Comparison of ENCODE assay signal across 11 cellular contexts in genomic region chr2:80288576-80288975, GRCh38. TPM values are rescaled to one million over a fixed set of nuclear protein-coding genes. Genes with fewer than 3 reads are reported as not detected.
DNase-seq lines count a peak whose midpoint lies in the region; ATAC-seq, FAIRE-seq and TF ChIP-seq lines count a peak whose summit lies in the region.
"Had no signal": no experiment of that assay in that cellular context is flagged by ENCODE, and none has a peak within 500 bp of the region (broad histone marks: within the 10 kb centered on the region; RNA-seq: fewer than 3 reads in every experiment).

No MANE protein-coding gene starts in this region.

- no peak for FAIRE-seq in HepG2 (lab: Jason Lieb, UNC)

- ATAC-seq in HepG2, result peak; percentile 54; the same call in 1 of the 3 replicates
- peak; percentile 54 for ATAC-seq in upper lobe of right lung

- DNase-seq in MCF 10A (ENCODE audit: unreplicated experiment) (peak; percentile 8), mammary epithelial cell (no peak), caudate nucleus (lab: John Stamatoyannopoulos, UW) (peak in 47 of 61 donors; percentile 15 to 78 (median 51)), HepG2 (ENCODE audit: low spot score) (no peak), upper lobe of right lung (no peak), COLO829 (ENCODE audit: low spot score) (no peak), T1000 (lab: John Stamatoyannopoulos, UW) (no peak)
- DNase-seq in activated CD4-positive, alpha-beta memory T cell treated with anti-CD3 and anti-CD28 coated beads, Interleukin-2, amount 10 ng/mL, durations not matched to agents 7 days and 5 days, result no peak
- DNase-seq: activated CD4-positive, alpha-beta T cell treated with anti-CD3 and anti-CD28 coated beads, Interleukin-2, amount 50 U/mL, for 4 hours had no signal

- TF ChIP-seq RAD21 in HepG2 (CRISPR knock-in tag; IDR thresholded peaks at IDR 0.05), result no peak

- in situ Hi-C loops in mammary epithelial cell (cut with MboI; ENCODE audit: low sequenced_read_pairs in 2 of 2) (no loop called here), HepG2 (cut with HindIII; ENCODE audit: extremely low pct_ligation_motif_present, low pct_unique_long_range_greater_than_20kb) (no loop called here)

- no peak overlapping the region for H3K27ac Mint-ChIP-seq in MCF 10A (ENCODE audit: low read depth, unreplicated experiment)
- no peak overlapping the region for H3K27ac Mint-ChIP-seq in activated CD4-positive, alpha-beta memory T cell treated with anti-CD3 and anti-CD28 coated beads, Interleukin-2, amount 10 ng/mL, durations not matched to agents 7 days and 5 days
- H3K27ac Mint-ChIP-seq: activated naive CD8-positive, alpha-beta T cell had no signal

- no peaks in the 10 kb centered on the region for H3K9me3 Mint-ChIP-seq in MCF 10A (ENCODE audit: unreplicated experiment)
- H3K9me3 Mint-ChIP-seq in activated CD4-positive, alpha-beta memory T cell treated with anti-CD3 and anti-CD28 coated beads, Interleukin-2, amount 10 ng/mL, durations not matched to agents 7 days and 5 days, result peaks cover 10% of the 10 kb centered on the region

- H2AFZ ChIP-seq in mammary epithelial cell (ENCODE audit: low read depth, low read length) (no peak overlapping the region), HepG2 (ENCODE audit: low read length) (no peak overlapping the region)

- H4K20me1 ChIP-seq in mammary epithelial cell (ENCODE audit: insufficient read depth, low read length) (no peaks in the 10 kb centered on the region), HepG2 (ENCODE audit: insufficient read depth, low read length) (no peaks in the 10 kb centered on the region)

- WGBS in mammary epithelial cell (ENCODE audit: low coverage, missing lambda C conversion rate), result 36% methylated on average over 5 of the region's 5 CpGs
- 30% methylated on average over 5 of the region's 5 CpGs for WGBS in HepG2 (ENCODE audit: low lambda C conversion rate)

- no peak overlapping the region for H3K4me3 Mint-ChIP-seq in MCF 10A (ENCODE audit: unreplicated experiment)
- no peak overlapping the region for H3K4me3 Mint-ChIP-seq in activated CD4-positive, alpha-beta memory T cell treated with anti-CD3 and anti-CD28 coated beads, Interleukin-2, amount 10 ng/mL, durations not matched to agents 7 days and 5 days
- H3K4me3 Mint-ChIP-seq: activated naive CD8-positive, alpha-beta T cell had no signal

- H3K9ac ChIP-seq in mammary epithelial cell (ENCODE audit: insufficient read depth, low read length) (no peak overlapping the region), HepG2 (ENCODE audit: insufficient read depth, low read depth, low read length) (no peak overlapping the region)

- H3K27me3 Mint-ChIP-seq in MCF 10A (ENCODE audit: insufficient read depth, unreplicated experiment), result no peaks in the 10 kb centered on the region
- no peaks in the 10 kb centered on the region for H3K27me3 Mint-ChIP-seq in activated CD4-positive, alpha-beta memory T cell treated with anti-CD3 and anti-CD28 coated beads, Interleukin-2, amount 10 ng/mL, durations not matched to agents 7 days and 5 days

- H3K4me3 ChIP-seq in mammary epithelial cell (replicated peaks in 1 of 3; ENCODE audit: insufficient read depth in 1 of 3, low read depth in 2 of 3, low read length in 3 of 3) (no peak overlapping the region), HepG2 (replicated peaks in 1 of 3; ENCODE audit: insufficient read depth in 1 of 3, low read depth in 2 of 3, low read length in 3 of 3) (no peak overlapping the region), upper lobe of right lung (no peak overlapping the region)
- H3K4me3 ChIP-seq: skin epidermis had no signal

- H3K4me2 ChIP-seq in mammary epithelial cell (ENCODE audit: insufficient read depth, low read depth, low read length) (no peak overlapping the region), HepG2 (ENCODE audit: low read depth, low read length) (no peak overlapping the region)

- H3K36me3 ChIP-seq in mammary epithelial cell (ENCODE audit: insufficient read depth, low read length) (no peaks in the 10 kb centered on the region), HepG2 (replicated peaks in 1 of 2; ENCODE audit: control insufficient read depth in 1 of 2, insufficient read depth in 2 of 2, low read length in 2 of 2) (no peaks in the 10 kb centered on the region), upper lobe of right lung (no peaks in the 10 kb centered on the region)

- CTCF ChIA-PET in MCF 10A (lab: Yijun Ruan, JAX), result interaction anchor here (0.6 to 0.7 kb wide), 3 partner anchors 19 to 1934 kb away, joined by 3 read pairs; no protein-coding TSS in a partner anchor
- CTCF ChIA-PET in mammary epithelial cell (lab: Charles Lee; ENCODE audit: low non-redundant PET), result interaction anchor here (0.7 kb wide), 1 partner anchor 1427 kb away, joined by 3 read pairs; no protein-coding TSS in a partner anchor
- CTCF ChIA-PET in HepG2 (lab: Yijun Ruan, JAX; ENCODE audit: low intra/inter-chr PET ratio, low total read pairs), result no interaction called here
- CTCF ChIA-PET in activated CD4-positive, alpha-beta memory T cell treated with anti-CD3 and anti-CD28 coated beads, Interleukin-2, amount 10 ng/mL, durations not matched to agents 7 days and 5 days (lab: Charles Lee), result no interaction called here

- no peak for TF ChIP-seq POLR2A in HepG2 (IDR thresholded peaks at IDR 0.05; ENCODE audit: insufficient read depth in 1 of 2, low read depth in 2 of 2, low read length in 2 of 2)

- H3K27me3 ChIP-seq in mammary epithelial cell (ENCODE audit: insufficient read depth, low read length), result no peaks in the 10 kb centered on the region
- H3K27me3 ChIP-seq in HepG2 (ENCODE audit: control insufficient read depth in 1 of 2, insufficient read depth in 2 of 2, low read length in 2 of 2), result no peaks in the 10 kb centered on the region
- H3K27me3 ChIP-seq in upper lobe of right lung, result no peaks in the 10 kb centered on the region

- TF ChIP-seq CTCF in MCF 10A (IDR thresholded peaks at IDR 0.05; ENCODE audit: unreplicated experiment) (no peak), mammary epithelial cell (conservative IDR thresholded peaks at IDR 0.05 in 1 of 2, IDR thresholded peaks at IDR 0.05 in 1 of 2; ENCODE audit: extremely low read depth in 1 of 2, insufficient read depth in 1 of 2, low read depth in 1 of 2, low read length in 2 of 2) (no peak), HepG2 (CRISPR knock-in tag; IDR thresholded peaks at IDR 0.05) (no peak), upper lobe of right lung (IDR thresholded peaks at IDR 0.05) (no peak)

- peaks cover 27% of the 10 kb centered on the region for H3K9me3 ChIP-seq in mammary epithelial cell (replicated peaks; ENCODE audit: insufficient read depth, low read length)
- no peaks in the 10 kb centered on the region for H3K9me3 ChIP-seq in HepG2 (ENCODE audit: low read length)
- no peaks in the 10 kb centered on the region for H3K9me3 ChIP-seq in upper lobe of right lung

- H3K79me2 ChIP-seq in mammary epithelial cell (ENCODE audit: insufficient read depth, low read length), result no peaks in the 10 kb centered on the region
- H3K79me2 ChIP-seq in HepG2 (ENCODE audit: insufficient read depth, low read length), result no peaks in the 10 kb centered on the region

- POLR2A ChIA-PET in MCF 10A (lab: Yijun Ruan, JAX), result no interaction called here
- POLR2A ChIA-PET in HepG2 (lab: Yijun Ruan, JAX), result no interaction called here
- POLR2A ChIA-PET in activated CD4-positive, alpha-beta memory T cell treated with anti-CD3 and anti-CD28 coated beads, Interleukin-2, amount 10 ng/mL, durations not matched to agents 7 days and 5 days (lab: Charles Lee), result no interaction called here

- no peak for TF ChIP-seq EP300 in HepG2 (IDR thresholded peaks at IDR 0.05; ENCODE audit: low read depth in 2 of 2, low read length in 2 of 2)
- TF ChIP-seq EP300 in HepG2 (CRISPR knock-in tag; IDR thresholded peaks at IDR 0.05; ENCODE audit: borderline replicate concordance), result no peak

- H3K4me1 ChIP-seq in mammary epithelial cell (ENCODE audit: insufficient read depth, low read length) (no peaks in the 10 kb centered on the region), HepG2 (ENCODE audit: insufficient read depth, low read length) (no peaks in the 10 kb centered on the region), upper lobe of right lung (no peaks in the 10 kb centered on the region)

- H3K27ac ChIP-seq in mammary epithelial cell (ENCODE audit: insufficient read depth, low read depth, low read length), result no peak overlapping the region
- H3K27ac ChIP-seq in caudate nucleus (ENCODE audit: low read depth, low read length), result peak overlapping the region; percentile 72
- H3K27ac ChIP-seq in HepG2 (ENCODE audit: extremely low read length, insufficient read depth, low read length), result no peak overlapping the region
- no peak overlapping the region for H3K27ac ChIP-seq in upper lobe of right lung
- H3K27ac ChIP-seq: skin epidermis had no signal

- dilution Hi-C loops in mammary epithelial cell (cut with HindIII; ENCODE audit: low sequenced_read_pairs), result no loop called here

- BruUV-seq in MCF 10A (replicated peaks; lab: Mats Ljungman, UMichigan) (no TSS peak), mammary epithelial cell (replicated peaks; lab: Mats Ljungman, UMichigan) (no TSS peak), HepG2 (replicated peaks; lab: Mats Ljungman, UMichigan) (no TSS peak)

- intact Hi-C loops in MCF 10A (cut with micrococcal nuclease) (no loop called here), mammary epithelial cell (cut with micrococcal nuclease) (no loop called here), HepG2 (cut with micrococcal nuclease; ENCODE audit: unreplicated experiment) (no loop called here), upper lobe of right lung (cut with DNase I) (no loop called here)

- H3K36me3 Mint-ChIP-seq in MCF 10A (ENCODE audit: insufficient read depth, unreplicated experiment), result no peaks in the 10 kb centered on the region
- no peaks in the 10 kb centered on the region for H3K36me3 Mint-ChIP-seq in activated CD4-positive, alpha-beta memory T cell treated with anti-CD3 and anti-CD28 coated beads, Interleukin-2, amount 10 ng/mL, durations not matched to agents 7 days and 5 days (ENCODE audit: low read depth)
- H3K36me3 Mint-ChIP-seq: activated naive CD8-positive, alpha-beta T cell had no signal

- H3K4me1 Mint-ChIP-seq in MCF 10A (ENCODE audit: insufficient read depth, unreplicated experiment), result no peaks in the 10 kb centered on the region
- no peaks in the 10 kb centered on the region for H3K4me1 Mint-ChIP-seq in activated CD4-positive, alpha-beta memory T cell treated with anti-CD3 and anti-CD28 coated beads, Interleukin-2, amount 10 ng/mL, durations not matched to agents 7 days and 5 days

RNA-seq across cellular contexts. Expression of gene LRRTM1, which starts 16.0 kb away (rescaled TPM):
- total RNA-seq in MCF 10A (2022) (not detected in 2 replicates), mammary epithelial cell (not detected), HepG2 (2016; rRNA removed; fragmentation: Illumina TruSeq; extraction: Trizol) (not detected in 2 replicates), upper lobe of right lung (not detected)
- polyA plus RNA-seq in mammary epithelial cell (not detected), HepG2 (2011; rRNA removed) (not detected in 2 replicates)
- polyA minus RNA-seq in mammary epithelial cell, result not detected
- total RNA-seq in HepG2 (2016; cell fraction: cytosol; rRNA removed; fragmentation: Illumina TruSeq; extraction: Trizol; ENCODE audit: low read depth), result not detected in 2 replicates
- total RNA-seq in HepG2 (2016; cell fraction: insoluble cytoplasmic fraction; rRNA removed; fragmentation: Illumina TruSeq; extraction: Trizol), result not detected in 2 replicates
- not detected in 2 replicates for total RNA-seq in HepG2 (2016; cell fraction: membrane; rRNA removed; fragmentation: Illumina TruSeq; extraction: Trizol)
- total RNA-seq in HepG2 (2016; cell fraction: nucleus; rRNA removed; fragmentation: Illumina TruSeq; extraction: Trizol), result not detected in 2 replicates
- polyA plus RNA-seq in HepG2 (2011; cell fraction: cytosol; rRNA removed), result not detected in 2 replicates
- polyA plus RNA-seq in HepG2 (2011; cell fraction: nucleus; rRNA removed), result not detected in 2 replicates
- not detected in 2 replicates for polyA plus RNA-seq in HepG2 (2012)
- not detected in 2 replicates for polyA plus RNA-seq in HepG2 (2016; cell fraction: cytosol; fragmentation: Illumina TruSeq; extraction: Trizol; ENCODE audit: low read depth)
- not detected in 2 replicates for polyA plus RNA-seq in HepG2 (2016; cell fraction: insoluble cytoplasmic fraction; fragmentation: Illumina TruSeq; extraction: Trizol; ENCODE audit: low read depth)
- not detected in 2 replicates for polyA plus RNA-seq in HepG2 (2016; cell fraction: membrane; fragmentation: Illumina TruSeq; extraction: Trizol; ENCODE audit: low read depth)
- not detected in 2 replicates for polyA plus RNA-seq in HepG2 (2016; cell fraction: nucleus; fragmentation: Illumina TruSeq; extraction: Trizol; ENCODE audit: insufficient read depth, low read depth)
- polyA minus RNA-seq in HepG2 (2011; rRNA and poly(A)+ RNA removed; ENCODE audit: low replicate concordance), result not detected in 2 replicates
- polyA minus RNA-seq in HepG2 (2011; cell fraction: cytosol; rRNA and poly(A)+ RNA removed), result not detected in 2 replicates
- not detected in 2 replicates for polyA minus RNA-seq in HepG2 (2011; cell fraction: nucleus; rRNA and poly(A)+ RNA removed)
- total RNA-seq in activated CD4-positive, alpha-beta memory T cell treated with anti-CD3 and anti-CD28 coated beads, Interleukin-2, amount 10 ng/mL, durations not matched to agents 7 days and 5 days, result not detected

Comparison
In these comparisons a context has a peak if more than half of its experiments do, and no peak if none do; other contexts are left out.
1. DNase-seq: peak in MCF 10A (single experiment) and caudate nucleus (47 of 61); none in mammary epithelial cell (single experiment), HepG2 (single experiment), upper lobe of right lung (single experiment), COLO829 (single experiment), activated CD4-positive, alpha-beta memory T cell treated with anti-CD3 and anti-CD28 coated beads, Interleukin-2, amount 10 ng/mL, durations not matched to agents 7 days and 5 days (single experiment) and T1000 (single experiment).
2. CTCF ChIA-PET loops: an anchor here in MCF 10A (0.6 to 0.7 kb wide) and mammary epithelial cell (0.7 kb wide); none called in HepG2 and activated CD4-positive, alpha-beta memory T cell treated with anti-CD3 and anti-CD28 coated beads, Interleukin-2, amount 10 ng/mL, durations not matched to agents 7 days and 5 days.